In genomic region chr4:87240341-87240740, GRCh38 we compare ENCODE assay signal across 15 cellular contexts. TPM values are rescaled to one million over a fixed set of nuclear protein-coding genes. Genes with fewer than 3 reads are reported as not detected.
DNase-seq lines count a peak whose midpoint lies in the region; ATAC-seq and TF ChIP-seq lines count a peak whose summit lies in the region.
"Had no signal": no experiment of that assay in that cellular context is flagged by ENCODE, and none has a peak within 500 bp of the region (broad histone marks: within the 10 kb centered on the region; RNA-seq: fewer than 3 reads in every experiment).

No MANE protein-coding gene starts in this region.

- peak; percentile 14 for DNase-seq in DMS153 (lab: John Stamatoyannopoulos, UW)
- no peak for DNase-seq in DMS153 treated with DMSO at 0.1 percent for 48 hours (lab: John Stamatoyannopoulos, UW; ENCODE audit: unreplicated experiment)
- DNase-seq in NCI-H2029 treated with DMSO at 0.1 percent for 48 hours (lab: John Stamatoyannopoulos, UW): peak; percentile 46
- peak; percentile 77 for DNase-seq in renal cortical epithelial cell (ENCODE audit: low read depth)
- DNase-seq in posterior cingulate gyrus: no peak
- no peak for DNase-seq in WTC11 (ENCODE audit: low spot score)
- no peak for DNase-seq in ureter (ENCODE audit: low spot score)
- DNase-seq: activated T-cell treated with anti-CD3 and anti-CD28 coated beads, Interleukin-2, amount 50 U/mL, for 24 hours; anterior cingulate cortex; dermis blood vessel endothelial cell; foreskin fibroblast; islet precursor cell; small intestine had no signal

- H3K4me1 Mint-ChIP-seq in WTC11: no peaks in the 10 kb centered on the region
- H3K4me1 Mint-ChIP-seq: nephron had no signal

- H3K4me3 Mint-ChIP-seq in WTC11: no peak overlapping the region
- H3K4me3 Mint-ChIP-seq: activated T-cell treated with anti-CD3 and anti-CD28 coated beads, Interleukin-2, amount 50 U/mL, for 24 hours; nephron had no signal

- H3K9ac ChIP-seq in endocrine pancreas (ENCODE audit: control insufficient read depth, insufficient read depth, low read length): no peak overlapping the region

- peaks cover 16% of the 10 kb centered on the region for H3K27me3 Mint-ChIP-seq in WTC11 (ENCODE audit: low read depth)
- H3K27me3 Mint-ChIP-seq: activated T-cell treated with anti-CD3 and anti-CD28 coated beads, Interleukin-2, amount 50 U/mL, for 24 hours had no signal

- CTCF ChIA-PET in WTC11 (lab: Charles Lee): interaction anchor here (1.0 to 1.5 kb wide), 2 partner anchors 90 to 318 kb away, joined by 3 to 6 read pairs; no protein-coding TSS in a partner anchor

- intact Hi-C loops in posterior cingulate gyrus (cut with DNase I): no loop called here

- H3K9me3 Mint-ChIP-seq in WTC11: peaks cover 33% of the 10 kb centered on the region

- peaks cover 6% of the 10 kb centered on the region for H3K4me1 ChIP-seq in endocrine pancreas (ENCODE audit: control insufficient read depth, insufficient read depth, low read length)

- TF ChIP-seq CTCF in WTC11 (IDR thresholded peaks at IDR 0.05): no peak

- POLR2A ChIA-PET in WTC11 (lab: Charles Lee): no interaction called here

- no peaks in the 10 kb centered on the region for H3K27me3 ChIP-seq in endocrine pancreas (ENCODE audit: control insufficient read depth, insufficient read depth, low read length)

- ATAC-seq in WTC11: no peak

- no peak overlapping the region for H3K27ac Mint-ChIP-seq in WTC11
- H3K27ac Mint-ChIP-seq: activated T-cell treated with anti-CD3 and anti-CD28 coated beads, Interleukin-2, amount 50 U/mL, for 24 hours had no signal

- H3K36me3 Mint-ChIP-seq in WTC11: peaks cover 29% of the 10 kb centered on the region

- H3K9me3 ChIP-seq in endocrine pancreas (ENCODE audit: control insufficient read depth, low read length): peaks cover 8% of the 10 kb centered on the region

- no peaks in the 10 kb centered on the region for H3K36me3 ChIP-seq in endocrine pancreas (ENCODE audit: control insufficient read depth, insufficient read depth, low read length)

- peak overlapping the region; percentile 61 for H3K4me3 ChIP-seq in endocrine pancreas (ENCODE audit: control insufficient read depth, insufficient read depth, low read length)

TF ChIP-seq in WTC11, 78 proteins besides CTCF, POLR2A, EP300 and RAD21:
- TF ChIP-seq EMX1 (CRISPR knock-in tag; IDR thresholded peaks at IDR 0.05) (no peak), PRRX2 (CRISPR knock-in tag; IDR thresholded peaks at IDR 0.05) (no peak), ETV6 (CRISPR knock-in tag; IDR thresholded peaks at IDR 0.05) (no peak), AFF4 (CRISPR knock-in tag; IDR thresholded peaks at IDR 0.05; ENCODE audit: borderline replicate concordance) (no peak), USF2 (CRISPR knock-in tag; IDR thresholded peaks at IDR 0.05) (no peak), ZBTB21 (CRISPR knock-in tag; IDR thresholded peaks at IDR 0.05; ENCODE audit: borderline replicate concordance) (no peak), TEAD4 (CRISPR knock-in tag; IDR thresholded peaks at IDR 0.05) (no peak), GTF2I (CRISPR knock-in tag; conservative IDR thresholded peaks at IDR 0.05) (no peak), ZNF425 (CRISPR knock-in tag; conservative IDR thresholded peaks at IDR 0.05) (no peak), ESRRA (CRISPR knock-in tag; IDR thresholded peaks at IDR 0.05; ENCODE audit: borderline replicate concordance) (no peak), ZSCAN18 (CRISPR knock-in tag; IDR thresholded peaks at IDR 0.05) (no peak), MAX (CRISPR knock-in tag; IDR thresholded peaks at IDR 0.05) (no peak), NFYB (CRISPR knock-in tag; conservative IDR thresholded peaks at IDR 0.05; ENCODE audit: low read depth) (no peak), NR1H2 (CRISPR knock-in tag; IDR thresholded peaks at IDR 0.05) (no peak), ZNF121 (CRISPR knock-in tag; IDR thresholded peaks at IDR 0.05) (no peak), E2F1 (CRISPR knock-in tag; IDR thresholded peaks at IDR 0.05) (no peak), ATF1 (CRISPR knock-in tag; IDR thresholded peaks at IDR 0.05) (no peak), NR2C2 (CRISPR knock-in tag; IDR thresholded peaks at IDR 0.05) (no peak), SOX15 (CRISPR knock-in tag; IDR thresholded peaks at IDR 0.05) (no peak), IRF2 (CRISPR knock-in tag; IDR thresholded peaks at IDR 0.05; ENCODE audit: borderline replicate concordance, low read depth) (no peak)

RNA-seq across cellular contexts. Expression of gene KLHL8, which starts 19.9 kb away (rescaled TPM):
- total RNA-seq in renal cortical epithelial cell (12.3 and 34.6 TPM in 2 replicates), WTC11 (2021) (6.5 to 7.3 TPM (median 6.8 TPM) in 3 replicates), ureter (12.5 TPM)

Comparison
In these comparisons a context has a peak if more than half of its experiments do, and no peak if none do; other contexts are left out.
1. DNase-seq: peak in DMS153 (single experiment), NCI-H2029 treated with DMSO at 0.1 percent for 48 hours (single experiment) and renal cortical epithelial cell (single experiment); none in DMS153 treated with DMSO at 0.1 percent for 48 hours (single experiment), posterior cingulate gyrus (0 of 10), WTC11 (single experiment) and ureter (single experiment).